In genomic region chr3:48898383-48899234, GRCh38 we compare ENCODE assay signal across 1 cellular context.
TF ChIP-seq lines count a peak whose summit lies in the region.

A gene with protein sequence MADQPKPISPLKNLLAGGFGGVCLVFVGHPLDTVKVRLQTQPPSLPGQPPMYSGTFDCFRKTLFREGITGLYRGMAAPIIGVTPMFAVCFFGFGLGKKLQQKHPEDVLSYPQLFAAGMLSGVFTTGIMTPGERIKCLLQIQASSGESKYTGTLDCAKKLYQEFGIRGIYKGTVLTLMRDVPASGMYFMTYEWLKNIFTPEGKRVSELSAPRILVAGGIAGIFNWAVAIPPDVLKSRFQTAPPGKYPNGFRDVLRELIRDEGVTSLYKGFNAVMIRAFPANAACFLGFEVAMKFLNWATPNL (minus strand): TSS chr3:48898882. CDS start chr3:48898794, 88 bp downstream.

TF ChIP-seq in H1, 55 proteins besides CTCF, POLR2A, EP300 and RAD21:
- TF ChIP-seq RNF2 (IDR thresholded peaks at IDR 0.05; ENCODE audit: borderline replicate concordance, low read depth, low read length, missing control alignments, poor library complexity, severe bottlenecking) (no peak), SP1 (IDR thresholded peaks at IDR 0.05; ENCODE audit: low read depth, low read length) (no peak), SIRT6 (IDR thresholded peaks at IDR 0.05; ENCODE audit: low read length) (no peak), YY1 (IDR thresholded peaks at IDR 0.05; ENCODE audit: low read depth, low read length) (peak; percentile 39; the same call in 1 of the 2 replicates), CBX8 (IDR thresholded peaks at IDR 0.05; ENCODE audit: borderline replicate concordance, low read depth, low read length) (no peak), BRCA1 (IDR thresholded peaks at IDR 0.05; ENCODE audit: low read depth, low read length) (no peak), POLR2AphosphoS5 (IDR thresholded peaks at IDR 0.05; ENCODE audit: low read depth, low read length) (no peak), HDAC6 (IDR thresholded peaks at IDR 0.05; ENCODE audit: low read depth, low read length) (no peak), NRF1 (IDR thresholded peaks at IDR 0.05; ENCODE audit: low read depth, low read length) (no peak), KDM1A (IDR thresholded peaks at IDR 0.05; ENCODE audit: borderline replicate concordance, low read length) (peak; percentile 76; the same call in 1 of the 2 replicates), TAF1 (IDR thresholded peaks at IDR 0.05; ENCODE audit: low read depth, low read length) (peak; percentile 68), RXRA (IDR thresholded peaks at IDR 0.05; ENCODE audit: insufficient read depth, low read depth, low read length) (peak; percentile 92; the same call in 1 of the 2 replicates), RBBP5 (IDR thresholded peaks at IDR 0.05; ENCODE audit: borderline replicate concordance, low read depth, low read length) (no peak), SIN3A (conservative IDR thresholded peaks at IDR 0.05 in 1 of 2, IDR thresholded peaks at IDR 0.05 in 1 of 2; ENCODE audit: low read depth in 1 of 2, low read length in 2 of 2) (peak; percentile 98 to 99), NANOG (IDR thresholded peaks at IDR 0.05; ENCODE audit: insufficient read depth, low read depth, low read length, poor library complexity, severe bottlenecking) (no peak), CEBPB (IDR thresholded peaks at IDR 0.05; ENCODE audit: low read depth, low read length) (no peak), PHF8 (conservative IDR thresholded peaks at IDR 0.05; ENCODE audit: low read depth, low read length) (no peak), GTF2F1 (IDR thresholded peaks at IDR 0.05; ENCODE audit: borderline replicate concordance, low read depth, low read length) (no peak), USF2 (IDR thresholded peaks at IDR 0.05; ENCODE audit: low read length) (0 out of 2 replicates have a peak, but pooled peaks have one; percentile 19), KDM4A (IDR thresholded peaks at IDR 0.05; ENCODE audit: low read depth, low read length, severe bottlenecking) (peak; percentile 75), TAF7 (optimal IDR thresholded peaks at IDR 0.05; ENCODE audit: borderline replicate concordance, low read depth, low read length) (no peak), E2F6 (IDR thresholded peaks at IDR 0.05) (no peak), SAP30 (IDR thresholded peaks at IDR 0.05; ENCODE audit: insufficient read depth, insufficient replicate concordance, low read length) (peak; percentile 93), SUZ12 (IDR thresholded peaks at IDR 0.05; ENCODE audit: low read length) (no peak), CTBP2 (IDR thresholded peaks at IDR 0.05; ENCODE audit: borderline replicate concordance, insufficient read depth, insufficient read length, low read length) (peak; percentile 63), GABPA (IDR thresholded peaks at IDR 0.05; ENCODE audit: borderline replicate concordance, insufficient read depth, low read length) (peak; percentile 66; the same call in 1 of the 2 replicates), TBP (IDR thresholded peaks at IDR 0.05; ENCODE audit: low read depth, low read length) (no peak; the same call in 1 of the 2 replicates), HDAC2 (IDR thresholded peaks at IDR 0.05; ENCODE audit: borderline replicate concordance in 1 of 2, low read depth in 2 of 2, low read length in 2 of 2) (peak; percentile 51 to 83; a peak in 2 of 4 replicates)
TF ChIP-seq in H1: peak in this region for 11.
